Comparison of ENCODE assay signal across 9 cellular contexts in genomic region chr11:67271548-67272284, GRCh38. TPM values are rescaled to one million over a fixed set of nuclear protein-coding genes. Genes with fewer than 3 reads are reported as not detected.
DNase-seq lines count a peak whose midpoint lies in the region; ATAC-seq and TF ChIP-seq lines count a peak whose summit lies in the region.
"Had no signal": no experiment of that assay in that cellular context is flagged by ENCODE, and none has a peak within 500 bp of the region (broad histone marks: within the 10 kb centered on the region; RNA-seq: fewer than 3 reads in every experiment).

No MANE protein-coding gene starts in this region.

- POLR2A ChIA-PET in RWPE1 (lab: Yijun Ruan, JAX; ENCODE audit: low non-redundant PET) = no interaction called here

- ATAC-seq in HG02610 (IDR thresholded peaks at IDR 0.05; ENCODE audit: unreplicated experiment) = no peak
- no peak for ATAC-seq in HG03520 (IDR thresholded peaks at IDR 0.05; ENCODE audit: unreplicated experiment)
- no peak for ATAC-seq in GM21529 (IDR thresholded peaks at IDR 0.05; ENCODE audit: unreplicated experiment)
- ATAC-seq: HCT116 had no signal

- TF ChIP-seq CTCF in RWPE1 (conservative IDR thresholded peaks at IDR 0.05; ENCODE audit: low read depth) = no peak

- DNase-seq in ELF-1 (ENCODE audit: low read depth, low spot score) (peak; percentile 60), RWPE1 (ENCODE audit: low spot score) (no peak), posterior vena cava (ENCODE audit: low spot score) (peak; percentile 80), ecto neural progenitor cell (ENCODE audit: low spot score) (no peak)
- peak; percentile 64 for DNase-seq in central memory CD4-positive, alpha-beta T cell

- peak overlapping the region; percentile 96 for H3K27ac ChIP-seq in RWPE1

- intact Hi-C loops in posterior vena cava (cut with DNase I) = loop anchor here in 1 of 2 donors (5.0 kb wide), 1 partner anchor 121 kb away; the partner anchor contains the start of gene RAD9A

- CTCF ChIA-PET in RWPE1 (lab: Yijun Ruan, JAX) = interaction anchor here (0.5 to 1.6 kb wide), 3 partner anchors 9 to 989 kb away, joined by 3 to 7 read pairs (median 3); no protein-coding TSS in a partner anchor

RNA-seq across cellular contexts. Expression of gene GRK2, which starts 5.4 kb away (rescaled TPM):
- total RNA-seq in posterior vena cava = 10 to 100 TPM; 50.4 to 58.2 TPM

RNA-seq across cellular contexts. Expression of gene ANKRD13D, which starts 17.4 kb away (rescaled TPM):
- 10 to 100 TPM; 40.7 to 42.8 TPM for total RNA-seq in posterior vena cava

RNA-seq across cellular contexts. Expression of gene SSH3, which starts 31.6 kb away (rescaled TPM):
- total RNA-seq in posterior vena cava = 10 to 100 TPM; 23.5 to 26.2 TPM

Comparison
In these comparisons a context has a peak if more than half of its experiments do, and no peak if none do; other contexts are left out.
1. DNase-seq: peak in ELF-1 (single experiment), central memory CD4-positive, alpha-beta T cell (single experiment) and posterior vena cava (single experiment); none in RWPE1 (single experiment) and ecto neural progenitor cell (single experiment).